18 cellular contexts compared by ENCODE assay signal in the genomic region with DNA sequence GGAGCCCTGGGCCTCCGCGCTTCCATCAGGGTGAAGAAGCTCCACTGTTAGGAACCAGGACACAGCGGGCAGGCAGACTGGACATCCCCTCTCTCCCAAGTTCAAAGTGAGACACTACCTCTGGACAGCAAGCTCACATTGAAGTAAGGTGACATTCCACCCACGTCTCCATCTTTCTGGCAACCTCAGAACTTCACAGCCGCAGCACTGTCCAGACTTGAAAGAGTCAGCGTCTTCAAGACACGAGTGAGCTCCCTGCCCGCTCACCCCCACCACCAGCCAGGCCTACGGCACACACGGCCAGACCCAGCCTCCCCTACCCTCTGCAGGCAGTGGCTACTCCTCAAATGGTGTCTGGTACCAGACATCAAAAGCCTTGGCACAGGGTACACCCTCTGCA. TPM values are rescaled to one million over a fixed set of nuclear protein-coding genes. Genes with fewer than 3 reads are reported as not detected.
DNase-seq lines count a peak whose midpoint lies in the region; ATAC-seq and TF ChIP-seq lines count a peak whose summit lies in the region.
"Had no signal": no experiment of that assay in that cellular context is flagged by ENCODE, and none has a peak within 500 bp of the region (broad histone marks: within the 10 kb centered on the region; RNA-seq: fewer than 3 reads in every experiment).

No MANE protein-coding gene starts in this region.

- no peak overlapping the region for H3K4me3 ChIP-seq in BLaER1 treated with 17β-estradiol and CSF1 and Interleukin-3, amounts not matched to agents 10 nM and 100 nM
- H3K4me3 ChIP-seq: GM12878 had no signal

- no CpG with 5 or more reads among the region's 10 CpGs for WGBS in H9 (ENCODE audit: extremely low coverage, insufficient read length, low lambda C conversion rate)

- no peak overlapping the region for H2BK15ac ChIP-seq in H9 (ENCODE audit: low read depth, low read length)

- peaks cover 15 to 53% (median 43%) of the 10 kb centered on the region in 10 experiments for H3K4me1 ChIP-seq in BLaER1 treated with 17β-estradiol and CSF1 and Interleukin-3, amounts not matched to agents 10 nM and 100 nM
- no peaks in the 10 kb centered on the region for H3K4me1 ChIP-seq in H9 (ENCODE audit: insufficient read depth, low read length)

- H3K9me3 Mint-ChIP-seq in activated T-cell treated with anti-CD3 and anti-CD28 coated beads, Interleukin-2, amount 50 U/mL, for 24 hours = no peaks in the 10 kb centered on the region
- H3K9me3 Mint-ChIP-seq in activated T-cell treated with anti-CD3 and anti-CD28 coated beads, Interleukin-2, amount 50 U/mL, for 4 hours = no peaks in the 10 kb centered on the region
- H3K9me3 Mint-ChIP-seq in H9 (no peaks in the 10 kb centered on the region), chondrocyte (ENCODE audit: low read depth) (no peaks in the 10 kb centered on the region)
- H3K9me3 Mint-ChIP-seq: CD4-positive, alpha-beta T cell; HFFc6 had no signal

- no peak overlapping the region for H4K91ac ChIP-seq in H9 (ENCODE audit: insufficient read length, low read depth, low read length)

- ATAC-seq in activated T-cell treated with anti-CD3 and anti-CD28 coated beads, Interleukin-2, amount 50 U/mL, for 4 hours = no peak
- peak; percentile 8 for ATAC-seq in esophagus mucosa
- no peak for ATAC-seq in sciatic nerve
- no peak for ATAC-seq in GM19452 (IDR thresholded peaks at IDR 0.05; ENCODE audit: unreplicated experiment)
- ATAC-seq: GM12878 had no signal

- peak overlapping the region in 7 of 11 experiments; percentile 74 to 96 (median 85); a peak in 7 of 22 replicates for H3K4me2 ChIP-seq in BLaER1 treated with 17β-estradiol and CSF1 and Interleukin-3, amounts not matched to agents 10 nM and 100 nM
- no peak overlapping the region for H3K4me2 ChIP-seq in H9 (ENCODE audit: insufficient read depth, insufficient read length, low read length)

- no peak overlapping the region for H4K8ac ChIP-seq in H9 (replicated peaks; ENCODE audit: insufficient read length, low read depth, low read length)

- H3K18ac ChIP-seq in H9 (ENCODE audit: insufficient read length, low read depth, low read length) = no peak overlapping the region

- H3K56ac ChIP-seq in H9 (ENCODE audit: insufficient read length, low read depth, low read length) = no peak overlapping the region

- peaks cover 38% of the 10 kb centered on the region for H3K79me2 ChIP-seq in H9 (ENCODE audit: insufficient read depth, low read length)

- H3K27me3 ChIP-seq in BLaER1 treated with 17β-estradiol and CSF1 and Interleukin-3, amounts not matched to agents 10 nM and 100 nM = no peaks in the 10 kb centered on the region
- H3K27me3 ChIP-seq in H9 (ENCODE audit: insufficient read depth, low read length) = no peaks in the 10 kb centered on the region

- H3T11ph ChIP-seq in H9 (ENCODE audit: low read length) = no peak overlapping the region

- H3K27ac Mint-ChIP-seq in activated T-cell treated with anti-CD3 and anti-CD28 coated beads, Interleukin-2, amount 50 U/mL, for 24 hours = peak overlapping the region; percentile 62
- H3K27ac Mint-ChIP-seq in H9 = peak overlapping the region in 2 of 3 experiments; percentile 28 to 87; a peak in 4 of 7 replicates
- H3K27ac Mint-ChIP-seq in chondrocyte (ENCODE audit: unreplicated experiment) = no peak overlapping the region
- H3K27ac Mint-ChIP-seq: CD4-positive, alpha-beta T cell; HFFc6 had no signal

- no peak overlapping the region for H4K5ac ChIP-seq in H9 (ENCODE audit: insufficient read length, low read depth, low read length)

- no peak overlapping the region for H3K4ac ChIP-seq in H9 (ENCODE audit: low read depth, low read length)

- peaks cover 70 to 96% (median 81%) of the 10 kb centered on the region in 11 experiments for H3K36me3 ChIP-seq in BLaER1 treated with 17β-estradiol and CSF1 and Interleukin-3, amounts not matched to agents 10 nM and 100 nM

- H3K23me2 ChIP-seq in H9 (ENCODE audit: insufficient read length, low read depth, low read length, poor library complexity, severe bottlenecking) = no peaks in the 10 kb centered on the region

- TF ChIP-seq CTCF in H9 (conservative IDR thresholded peaks at IDR 0.05) = no peak
- TF ChIP-seq CTCF in chondrocyte (IDR thresholded peaks at IDR 0.05) = no peak

- no peak overlapping the region for H2BK120ac ChIP-seq in H9 (ENCODE audit: low read depth, low read length, poor library complexity, severe bottlenecking)

- no peak overlapping the region for H2BK5ac ChIP-seq in H9 (ENCODE audit: insufficient read length, low read length)

- H3K14ac ChIP-seq in H9 (ENCODE audit: insufficient read depth, low read length) = no peak overlapping the region

- no peak overlapping the region for H2AFZ ChIP-seq in H9 (ENCODE audit: low read length)

- no peak overlapping the region for H3K4me3 Mint-ChIP-seq in activated T-cell treated with anti-CD3 and anti-CD28 coated beads, Interleukin-2, amount 50 U/mL, for 24 hours
- no peak overlapping the region for H3K4me3 Mint-ChIP-seq in activated T-cell treated with anti-CD3 and anti-CD28 coated beads, Interleukin-2, amount 50 U/mL, for 4 hours
- H3K4me3 Mint-ChIP-seq in H9 = no peak overlapping the region; a peak in 1 of 5 replicates
- H3K4me3 Mint-ChIP-seq in chondrocyte (ENCODE audit: unreplicated experiment) = no peak overlapping the region
- H3K4me3 Mint-ChIP-seq: CD4-positive, alpha-beta T cell; HFFc6 had no signal

- intact Hi-C loops in sciatic nerve (cut with DNase I) = no loop called here

- H3K79me1 ChIP-seq in H9 (ENCODE audit: insufficient read depth, low read depth, low read length, poor library complexity, severe bottlenecking) = no peaks in the 10 kb centered on the region

- no peak overlapping the region for H3K9ac ChIP-seq in BLaER1 treated with 17β-estradiol and CSF1 and Interleukin-3, amounts not matched to agents 10 nM and 100 nM
- H3K9ac ChIP-seq in H9 (ENCODE audit: extremely low read depth, insufficient read length, low read length) = no peak overlapping the region

- H3K27ac ChIP-seq in BLaER1 treated with 17β-estradiol and CSF1 and Interleukin-3, amounts not matched to agents 10 nM and 100 nM = no peak overlapping the region
- no peak overlapping the region for H3K27ac ChIP-seq in H9 (ENCODE audit: insufficient read length, low read depth, low read length)

- H3K27me3 Mint-ChIP-seq in activated T-cell treated with anti-CD3 and anti-CD28 coated beads, Interleukin-2, amount 50 U/mL, for 24 hours = no peaks in the 10 kb centered on the region
- H3K27me3 Mint-ChIP-seq in activated T-cell treated with anti-CD3 and anti-CD28 coated beads, Interleukin-2, amount 50 U/mL, for 4 hours (ENCODE audit: low read depth) = no peaks in the 10 kb centered on the region
- H3K27me3 Mint-ChIP-seq in H9 (ENCODE audit: low read depth) (no peaks in the 10 kb centered on the region), chondrocyte (ENCODE audit: low read depth) (no peaks in the 10 kb centered on the region)
- H3K27me3 Mint-ChIP-seq: CD4-positive, alpha-beta T cell had no signal

- no peak overlapping the region for H2AK5ac ChIP-seq in H9 (ENCODE audit: insufficient read length, low read length)

- peaks cover 37% of the 10 kb centered on the region for H3K4me1 Mint-ChIP-seq in activated T-cell treated with anti-CD3 and anti-CD28 coated beads, Interleukin-2, amount 50 U/mL, for 24 hours (ENCODE audit: low read depth)
- peaks cover 5% of the 10 kb centered on the region for H3K4me1 Mint-ChIP-seq in activated T-cell treated with anti-CD3 and anti-CD28 coated beads, Interleukin-2, amount 50 U/mL, for 4 hours (ENCODE audit: low read depth)
- H3K4me1 Mint-ChIP-seq in H9 (peaks cover 10 to 14% of the 10 kb centered on the region in 2 experiments; a peak in 3 of 4 replicates), chondrocyte (ENCODE audit: low read depth) (peaks cover 4% of the 10 kb centered on the region)

- H2BK20ac ChIP-seq in H9 (ENCODE audit: low read depth, low read length, poor library complexity, severe bottlenecking) = no peak overlapping the region

- H4K20me1 ChIP-seq in BLaER1 treated with 17β-estradiol and CSF1 and Interleukin-3, amounts not matched to agents 10 nM and 100 nM = peaks cover 21 to 100% (median 99%) of the 10 kb centered on the region in 11 experiments; a peak in 21 of 22 replicates
- peaks cover under 1% of the 10 kb centered on the region for H4K20me1 ChIP-seq in H9 (ENCODE audit: control insufficient read depth, insufficient read depth, insufficient read length)

- H3K36me3 Mint-ChIP-seq in activated T-cell treated with anti-CD3 and anti-CD28 coated beads, Interleukin-2, amount 50 U/mL, for 24 hours (ENCODE audit: low read depth) = peaks cover 97% of the 10 kb centered on the region
- H3K36me3 Mint-ChIP-seq in activated T-cell treated with anti-CD3 and anti-CD28 coated beads, Interleukin-2, amount 50 U/mL, for 4 hours (ENCODE audit: insufficient read depth) = peaks cover 43% of the 10 kb centered on the region
- peaks cover 43 to 88% (median 84%) of the 10 kb centered on the region in 3 experiments for H3K36me3 Mint-ChIP-seq in H9 (ENCODE audit: insufficient read depth in 1 of 3, low read depth in 3 of 3)
- H3K36me3 Mint-ChIP-seq in chondrocyte (ENCODE audit: low read depth) = peaks cover 18% of the 10 kb centered on the region

- H3K9me3 ChIP-seq in BLaER1 treated with 17β-estradiol and CSF1 and Interleukin-3, amounts not matched to agents 10 nM and 100 nM (replicated peaks in 1 of 11) = no peaks in the 10 kb centered on the region
- no peaks in the 10 kb centered on the region for H3K9me3 ChIP-seq in H9 (ENCODE audit: control insufficient read depth, low read depth, low read length)

- no peak overlapping the region for H2BK12ac ChIP-seq in H9 (ENCODE audit: insufficient read length, low read depth, low read length)

- H3K23ac ChIP-seq in H9 (ENCODE audit: insufficient read length, low read depth, low read length) = no peak overlapping the region

- no peak for DNase-seq in activated T-cell treated with anti-CD3 and anti-CD28 coated beads, Interleukin-2, amount 50 U/mL, for 24 hours
- DNase-seq in activated T-cell treated with anti-CD3 and anti-CD28 coated beads, Interleukin-2, amount 50 U/mL, for 4 hours = no peak
- DNase-seq in H9 (no peak), sciatic nerve (ENCODE audit: low spot score) (no peak), chondrocyte (ENCODE audit: low spot score) (no peak)
- DNase-seq: ACHN; C1 segment of cervical spinal cord; CD4-positive, alpha-beta T cell; DMS79; GOT3; HCEC 1CT; HFFc6 had no signal

RNA-seq across cellular contexts. Expression of a gene that starts 11.1 kb away (rescaled TPM):
- 10 to 100 TPM; 66.9 to 88.9 (median 86.2) TPM for total RNA-seq in activated T-cell treated with anti-CD3 and anti-CD28 coated beads, Interleukin-2, amount 50 U/mL, for 4 hours
- total RNA-seq in H9 (2021) = 53.0 and 54.4 TPM in 2 replicates
- total RNA-seq in esophagus mucosa = 19.8 TPM
- total RNA-seq in sciatic nerve = 13.0 TPM
- 9.6 to 12.2 TPM (median 11.5 TPM) in 3 replicates for total RNA-seq in chondrocyte

RNA-seq across cellular contexts. Expression of a gene that starts 24.9 kb away (rescaled TPM):
- total RNA-seq in activated T-cell treated with anti-CD3 and anti-CD28 coated beads, Interleukin-2, amount 50 U/mL, for 4 hours = 10 to 100 TPM; 18.6 to 26.6 (median 20.6) TPM
- 32.6 and 35.6 TPM in 2 replicates for total RNA-seq in H9 (2021)
- total RNA-seq in esophagus mucosa = 17.7 TPM
- 43.8 TPM for total RNA-seq in sciatic nerve
- total RNA-seq in chondrocyte = 41.7 to 50.6 TPM (median 42.9 TPM) in 3 replicates

RNA-seq across cellular contexts. Expression of a gene that starts 57.2 kb away (rescaled TPM):
- total RNA-seq in activated T-cell treated with anti-CD3 and anti-CD28 coated beads, Interleukin-2, amount 50 U/mL, for 4 hours = not detected
- total RNA-seq in H9 (2021) (234 and 238 TPM in 2 replicates), esophagus mucosa (not detected), sciatic nerve (not detected), chondrocyte (not detected in 3 replicates)
- total RNA-seq: A172, GM12878, HFFc6, HT1080 had no signal

Comparison
In these comparisons a context has a peak if more than half of its experiments do, and no peak if none do; other contexts are left out.
1. RNA of a gene that starts 57.2 kb away (total RNA-seq): 234 to 238 TPM in H9; not detected in sciatic nerve (single experiment), not detected in activated T-cell treated with anti-CD3 and anti-CD28 coated beads, Interleukin-2, amount 50 U/mL, for 4 hours, not detected in esophagus mucosa (single experiment) and not detected in chondrocyte; every median in the first group is over 100 times any median in the second.